In genomic region chr13:109869312-109870237, GRCh38 we compare ENCODE assay signal across 9 cellular contexts.
DNase-seq lines count a peak whose midpoint lies in the region; ATAC-seq, FAIRE-seq and TF ChIP-seq lines count a peak whose summit lies in the region.
"Had no signal": no experiment of that assay in that cellular context is flagged by ENCODE, and none has a peak within 500 bp of the region (broad histone marks: within the 10 kb centered on the region; RNA-seq: fewer than 3 reads in every experiment).

No MANE protein-coding gene starts in this region.

- FAIRE-seq in D721Med (lab: Jason Lieb, UNC): no peak
- FAIRE-seq: A204.1 had no signal

- DNase-seq in activated CD4-positive, CD25-positive, alpha-beta regulatory T cell treated with anti-CD3 and anti-CD28 coated beads, Interleukin-2, amount 50 U/mL, for 72 hours: no peak
- DNase-seq in NCI-H2227 treated with DMSO at 0.1 percent for 48 hours (lab: John Stamatoyannopoulos, UW) (peak; percentile 41), inferior parietal cortex (ENCODE audit: extremely low spot score) (peak; percentile 36), mesothelial cell of epicardium (ENCODE audit: low spot score in 2 of 2, unreplicated experiment in 2 of 2) (no peak), D721Med (ENCODE audit: insufficient read length, low spot score) (no peak)
- peak; percentile 28 for DNase-seq in stimulated activated CD4-positive, alpha-beta T cell treated with anti-CD3 and anti-CD28 coated beads, Interleukin-4, amount 100 ng/mL, for 1 hour

- H3K9me3 Mint-ChIP-seq in mesothelial cell of epicardium: no peaks in the 10 kb centered on the region

- ATAC-seq in activated CD4-positive, CD25-positive, alpha-beta regulatory T cell treated with anti-CD3 and anti-CD28 coated beads, Interleukin-2, amount 50 U/mL, for 24 hours: peak; percentile 17 to 28

- no peak overlapping the region for H3K4me3 Mint-ChIP-seq in mesothelial cell of epicardium

- no peak for TF ChIP-seq CTCF in mesothelial cell of epicardium (IDR thresholded peaks at IDR 0.05; ENCODE audit: unreplicated experiment)
- TF ChIP-seq CTCF in D721Med (IDR thresholded peaks at IDR 0.05; ENCODE audit: insufficient read depth, missing control alignments): no peak

- no peak overlapping the region for H3K27ac Mint-ChIP-seq in mesothelial cell of epicardium

- peak overlapping the region; percentile 73 for H3K27ac ChIP-seq in angular gyrus (ENCODE audit: low read depth, low read length)

- H3K27me3 Mint-ChIP-seq in mesothelial cell of epicardium (ENCODE audit: low read depth): no peaks in the 10 kb centered on the region

- peaks cover 37% of the 10 kb centered on the region for H3K4me1 Mint-ChIP-seq in mesothelial cell of epicardium

- H3K36me3 Mint-ChIP-seq in mesothelial cell of epicardium: no peaks in the 10 kb centered on the region

Comparison
In these comparisons a context has a peak if more than half of its experiments do, and no peak if none do; other contexts are left out.
1. DNase-seq: peak in NCI-H2227 treated with DMSO at 0.1 percent for 48 hours (single experiment), inferior parietal cortex (single experiment) and stimulated activated CD4-positive, alpha-beta T cell treated with anti-CD3 and anti-CD28 coated beads, Interleukin-4, amount 100 ng/mL, for 1 hour (single experiment); none in activated CD4-positive, CD25-positive, alpha-beta regulatory T cell treated with anti-CD3 and anti-CD28 coated beads, Interleukin-2, amount 50 U/mL, for 72 hours (single experiment), mesothelial cell of epicardium (0 of 2) and D721Med (single experiment).